ENCODE assay signal across 8 cellular contexts in the genomic region with DNA sequence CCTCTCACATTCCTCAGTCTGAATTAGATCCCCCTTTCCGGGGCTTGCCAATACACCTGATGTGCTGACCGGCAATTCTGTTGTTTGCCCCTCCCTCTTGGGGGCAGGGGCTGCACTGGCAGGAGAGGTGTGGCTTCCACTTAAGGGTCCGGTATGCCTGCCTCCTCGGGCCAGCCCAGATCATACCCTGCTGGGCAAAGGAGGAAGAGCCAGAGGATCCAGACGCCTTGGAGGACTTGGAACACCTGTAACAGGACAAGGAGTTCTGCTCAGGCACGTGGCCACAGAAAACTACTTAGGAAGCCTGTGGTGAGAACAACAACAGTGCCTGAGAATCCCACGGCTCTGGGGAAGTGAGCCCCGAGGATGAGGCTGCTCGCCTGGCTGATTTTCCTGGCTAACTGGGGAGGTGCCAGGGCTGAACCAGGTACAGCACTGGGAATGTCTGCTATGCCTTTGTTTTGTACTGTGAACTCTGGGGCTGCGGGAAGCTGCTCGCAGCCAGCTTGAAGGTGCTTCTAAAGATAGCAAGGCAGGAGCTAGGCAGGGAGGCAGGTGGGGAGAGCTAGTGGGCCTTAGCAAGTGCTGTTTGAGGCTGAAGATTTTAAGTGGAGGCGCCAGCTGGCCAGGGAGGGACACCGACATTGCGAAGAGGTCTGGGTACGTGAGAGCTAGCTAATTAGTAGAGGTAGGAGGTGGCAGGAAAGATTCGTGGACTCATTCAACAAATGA. TPM values are rescaled to one million over a fixed set of nuclear protein-coding genes. Genes with fewer than 3 reads are reported as not detected.
DNase-seq lines count a peak whose midpoint lies in the region; ATAC-seq and TF ChIP-seq lines count a peak whose summit lies in the region.

A gene with protein sequence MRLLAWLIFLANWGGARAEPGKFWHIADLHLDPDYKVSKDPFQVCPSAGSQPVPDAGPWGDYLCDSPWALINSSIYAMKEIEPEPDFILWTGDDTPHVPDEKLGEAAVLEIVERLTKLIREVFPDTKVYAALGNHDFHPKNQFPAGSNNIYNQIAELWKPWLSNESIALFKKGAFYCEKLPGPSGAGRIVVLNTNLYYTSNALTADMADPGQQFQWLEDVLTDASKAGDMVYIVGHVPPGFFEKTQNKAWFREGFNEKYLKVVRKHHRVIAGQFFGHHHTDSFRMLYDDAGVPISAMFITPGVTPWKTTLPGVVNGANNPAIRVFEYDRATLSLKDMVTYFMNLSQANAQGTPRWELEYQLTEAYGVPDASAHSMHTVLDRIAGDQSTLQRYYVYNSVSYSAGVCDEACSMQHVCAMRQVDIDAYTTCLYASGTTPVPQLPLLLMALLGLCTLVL (plus strand): TSS at position 183 of the 732 bp plus-strand sequence. CDS start 184 bp downstream, at position 367.

- H3K4me1 Mint-ChIP-seq in activated CD4-positive, alpha-beta T cell treated with anti-CD3 and anti-CD28 coated beads, Interleukin-2, amount 10 ng/mL, durations not matched to agents 7 days and 5 days = peaks cover 49% of the 10 kb centered on the region
- peaks cover 11% of the 10 kb centered on the region for H3K4me1 Mint-ChIP-seq in MCF 10A (ENCODE audit: insufficient read depth, unreplicated experiment)

- H3K27ac Mint-ChIP-seq in activated CD4-positive, alpha-beta T cell treated with anti-CD3 and anti-CD28 coated beads, Interleukin-2, amount 10 ng/mL, durations not matched to agents 7 days and 5 days = peak within 1 kb of the TSS; percentile 7
- H3K27ac Mint-ChIP-seq in MCF 10A (ENCODE audit: low read depth, unreplicated experiment) = peak within 1 kb of the TSS; percentile 55

- intact Hi-C loops in MCF 10A (cut with micrococcal nuclease) = no loop called here

- H3K27ac ChIP-seq in mucosa of rectum (ENCODE audit: low read depth in 2 of 2, low read length in 2 of 2) = peak within 1 kb of the TSS; percentile 77 to 78

- H3K9me3 Mint-ChIP-seq in activated CD4-positive, alpha-beta T cell treated with anti-CD3 and anti-CD28 coated beads, Interleukin-2, amount 10 ng/mL, durations not matched to agents 7 days and 5 days = peaks cover 3% of the 10 kb centered on the region
- no peaks in the 10 kb centered on the region for H3K9me3 Mint-ChIP-seq in MCF 10A (ENCODE audit: unreplicated experiment)

- no peaks in the 10 kb centered on the region for H3K36me3 Mint-ChIP-seq in activated CD4-positive, alpha-beta T cell treated with anti-CD3 and anti-CD28 coated beads, Interleukin-2, amount 10 ng/mL, durations not matched to agents 7 days and 5 days (ENCODE audit: low read depth)
- H3K36me3 Mint-ChIP-seq in MCF 10A (ENCODE audit: insufficient read depth, unreplicated experiment) = no peaks in the 10 kb centered on the region

- CTCF ChIA-PET in activated CD4-positive, alpha-beta T cell treated with anti-CD3 and anti-CD28 coated beads, Interleukin-2, amount 10 ng/mL, durations not matched to agents 7 days and 5 days (lab: Charles Lee) = interaction anchor here (1.6 kb wide), 1 partner anchor 10 kb away, joined by 4 read pairs; no protein-coding TSS in a partner anchor
- CTCF ChIA-PET in MCF 10A (lab: Yijun Ruan, JAX) (no interaction called here), GM10248 (lab: Yijun Ruan, JAX) (interaction anchor here (1.1 kb wide), 1 partner anchor 10 kb away, joined by 7 read pairs; no protein-coding TSS in a partner anchor)

- ATAC-seq in HG03342 (IDR thresholded peaks at IDR 0.05; ENCODE audit: unreplicated experiment) = no peak

- no peaks in the 10 kb centered on the region for H3K9me3 ChIP-seq in mucosa of rectum (ENCODE audit: control insufficient read depth in 2 of 2, low read length in 2 of 2)

- peaks cover 8 to 9% of the 10 kb centered on the region in 2 donors for H3K4me1 ChIP-seq in mucosa of rectum (ENCODE audit: control insufficient read depth in 2 of 2, insufficient read depth in 2 of 2, low read length in 2 of 2)

- no TSS peak for BruUV-seq in MCF 10A (replicated peaks; lab: Mats Ljungman, UMichigan)

- H3K27me3 Mint-ChIP-seq in activated CD4-positive, alpha-beta T cell treated with anti-CD3 and anti-CD28 coated beads, Interleukin-2, amount 10 ng/mL, durations not matched to agents 7 days and 5 days = peaks cover 13% of the 10 kb centered on the region
- no peaks in the 10 kb centered on the region for H3K27me3 Mint-ChIP-seq in MCF 10A (ENCODE audit: insufficient read depth, unreplicated experiment)

- H3K4me3 ChIP-seq in mucosa of rectum (ENCODE audit: low read length in 2 of 2) = peak within 1 kb of the TSS; percentile 55 to 87

- in situ Hi-C loops in GM13977 (cut with MboI; ENCODE audit: low pct_unique_long_range_greater_than_20kb, low sequenced_read_pairs, unreplicated experiment) = no loop called here

- TF ChIP-seq CTCF in MCF 10A (IDR thresholded peaks at IDR 0.05; ENCODE audit: unreplicated experiment) (no peak), GM13977 (IDR thresholded peaks at IDR 0.05; ENCODE audit: extremely low read depth, insufficient read depth, missing control alignments) (no peak), GM10248 (IDR thresholded peaks at IDR 0.05; ENCODE audit: control extremely low read depth, extremely low read depth, low read depth, missing control alignments) (no peak)

- peak within 1 kb of the TSS; percentile 65 to 75 for H3K9ac ChIP-seq in mucosa of rectum (ENCODE audit: low read depth in 1 of 2, low read length in 2 of 2)

- peaks cover 0 to 6% of the 10 kb centered on the region in 2 donors for H3K27me3 ChIP-seq in mucosa of rectum (ENCODE audit: control insufficient read depth in 2 of 2, insufficient read depth in 2 of 2, low read length in 2 of 2)

- no peaks in the 10 kb centered on the region for H3K36me3 ChIP-seq in mucosa of rectum (ENCODE audit: control insufficient read depth in 2 of 2, insufficient read depth in 2 of 2, low read length in 2 of 2)

- no peak for DNase-seq in activated CD4-positive, alpha-beta T cell treated with anti-CD3 and anti-CD28 coated beads, Interleukin-2, amount 10 ng/mL, durations not matched to agents 7 days and 5 days
- DNase-seq in activated CD4-positive, alpha-beta T cell treated with anti-CD3 and anti-CD28 coated beads, Interleukin-2, amount 50 U/mL, for 1 hour = no peak
- DNase-seq in NCI-H460 (ENCODE audit: extremely low read depth, low read depth) (peak; percentile 12), MCF 10A (ENCODE audit: unreplicated experiment) (peak; percentile 71), GM13977 (ENCODE audit: low spot score) (no peak), GM10248 (ENCODE audit: extremely low spot score) (no peak)

- no peak within 1 kb of the TSS for H3K4me3 Mint-ChIP-seq in activated CD4-positive, alpha-beta T cell treated with anti-CD3 and anti-CD28 coated beads, Interleukin-2, amount 10 ng/mL, durations not matched to agents 7 days and 5 days
- peak within 1 kb of the TSS; percentile 65 for H3K4me3 Mint-ChIP-seq in MCF 10A (ENCODE audit: unreplicated experiment)

- POLR2A ChIA-PET in activated CD4-positive, alpha-beta T cell treated with anti-CD3 and anti-CD28 coated beads, Interleukin-2, amount 10 ng/mL, durations not matched to agents 7 days and 5 days (lab: Charles Lee) = no interaction called here
- POLR2A ChIA-PET in MCF 10A (lab: Yijun Ruan, JAX) (interaction anchor here (0.7 kb wide), 1 partner anchor 24 kb away, joined by 3 read pairs; no protein-coding TSS in a partner anchor), GM10248 (lab: Yijun Ruan, JAX) (no interaction called here)

RNA-seq across cellular contexts. Expression of the gene that starts here (rescaled TPM):
- total RNA-seq in activated CD4-positive, alpha-beta T cell treated with anti-CD3 and anti-CD28 coated beads, Interleukin-2, amount 10 ng/mL, durations not matched to agents 7 days and 5 days = under 1 TPM; 0.20 to 0.21 TPM
- total RNA-seq in NCI-H460 (2014; rRNA removed; shearing (Covaris generic)) = 0.94 and 0.98 TPM in 2 replicates
- polyA plus RNA-seq in NCI-H460 (2014; cell fraction: nucleus; rRNA removed) = 0.18 and 1.3 TPM in 2 replicates
- total RNA-seq in MCF 10A (2022) = 2.6 and 4.0 TPM in 2 replicates

Comparison
In these comparisons a context has a peak if more than half of its experiments do, and no peak if none do; other contexts are left out.
1. DNase-seq: peak in NCI-H460 (single experiment) and MCF 10A (single experiment); none in activated CD4-positive, alpha-beta T cell treated with anti-CD3 and anti-CD28 coated beads, Interleukin-2, amount 10 ng/mL, durations not matched to agents 7 days and 5 days (single experiment), activated CD4-positive, alpha-beta T cell treated with anti-CD3 and anti-CD28 coated beads, Interleukin-2, amount 50 U/mL, for 1 hour (single experiment), GM13977 (single experiment) and GM10248 (single experiment).